Comparison of ENCODE assay signal across 24 cellular contexts in genomic region chr1:227747382-227747781, GRCh38. TPM values are rescaled to one million over a fixed set of nuclear protein-coding genes. Genes with fewer than 3 reads are reported as not detected.
DNase-seq lines count a peak whose midpoint lies in the region; ATAC-seq and TF ChIP-seq lines count a peak whose summit lies in the region.
"Had no signal": no experiment of that assay in that cellular context is flagged by ENCODE, and none has a peak within 500 bp of the region (broad histone marks: within the 10 kb centered on the region; RNA-seq: fewer than 3 reads in every experiment).

No MANE protein-coding gene starts in this region.

- no peak overlapping the region for H3K27ac ChIP-seq in osteoblast (ENCODE audit: low read depth, low read length)
- peak overlapping the region; percentile 35 for H3K27ac ChIP-seq in urinary bladder (ENCODE audit: low read depth)
- H3K27ac ChIP-seq in Karpas-422 (ENCODE audit: low read length) = no peak overlapping the region
- H3K27ac ChIP-seq in thyroid gland = no peak overlapping the region
- H3K27ac ChIP-seq: 22Rv1, KMS-11, PC-9 had no signal

- H3K4me1 ChIP-seq in osteoblast (ENCODE audit: insufficient read depth, low read length) (no peaks in the 10 kb centered on the region), urinary bladder (ENCODE audit: insufficient read depth) (no peaks in the 10 kb centered on the region), Karpas-422 (ENCODE audit: low read length) (no peaks in the 10 kb centered on the region), thyroid gland (no peaks in the 10 kb centered on the region)
- H3K4me1 ChIP-seq: HAP-1 had no signal

- ATAC-seq in activated CD8-positive, alpha-beta memory T cell treated with anti-CD3 and anti-CD28 coated beads, Interleukin-2, amount 10 ng/mL, durations not matched to agents 7 days and 5 days = no peak
- no peak for ATAC-seq in activated T-helper 17 cell treated with anti-CD3 and anti-CD28 coated beads, Interleukin-2, amount 50 U/mL, for 72 hours (replicated peaks)
- ATAC-seq in GM19351 (IDR thresholded peaks at IDR 0.05; ENCODE audit: unreplicated experiment) = no peak
- ATAC-seq: CD8-positive, alpha-beta T cell; GM23338 had no signal

- intact Hi-C loops in thyroid gland (cut with DNase I) = no loop called here

- 84% methylated on average over 8 of the region's 8 CpGs for WGBS in urinary bladder
- 89 to 100% methylated on average over 4 to 8 of the region's 8 CpGs for WGBS in thyroid gland, 2 donors

- H3K27me3 Mint-ChIP-seq in activated CD8-positive, alpha-beta memory T cell treated with anti-CD3 and anti-CD28 coated beads, Interleukin-2, amount 10 ng/mL, durations not matched to agents 7 days and 5 days = no peaks in the 10 kb centered on the region
- no peaks in the 10 kb centered on the region for H3K27me3 Mint-ChIP-seq in activated T-helper 17 cell treated with anti-CD3 and anti-CD28 coated beads, Interleukin-2, amount 50 U/mL, for 72 hours

- H3K9ac ChIP-seq in Karpas-422 (ENCODE audit: low read length) = no peak overlapping the region
- H3K9ac ChIP-seq: BLaER1 treated with 17β-estradiol and CSF1 and Interleukin-3, amounts not matched to agents 10 nM and 100 nM; KMS-11 had no signal

- peaks cover 73% of the 10 kb centered on the region for H4K20me1 ChIP-seq in osteoblast (ENCODE audit: insufficient read depth, low read length)
- peaks cover 30% of the 10 kb centered on the region; the same call in 1 of the 2 replicates for H4K20me1 ChIP-seq in Karpas-422 (ENCODE audit: insufficient read depth, low read depth, low read length)

- CTCF ChIA-PET in activated CD8-positive, alpha-beta memory T cell treated with anti-CD3 and anti-CD28 coated beads, Interleukin-2, amount 10 ng/mL, durations not matched to agents 7 days and 5 days (lab: Charles Lee) = interaction anchor here (1.0 to 1.4 kb wide), 2 partner anchors 11 to 16 kb away, joined by 4 read pairs; no protein-coding TSS in a partner anchor

- no peak overlapping the region for H3K4me3 ChIP-seq in osteoblast (ENCODE audit: insufficient read depth, low read length)
- no peak overlapping the region for H3K4me3 ChIP-seq in urinary bladder (ENCODE audit: low read depth, low read length)
- no peak overlapping the region for H3K4me3 ChIP-seq in Karpas-422 (ENCODE audit: low read length)
- H3K4me3 ChIP-seq in thyroid gland (replicated peaks in 1 of 3) = no peak overlapping the region
- H3K4me3 ChIP-seq: BLaER1 treated with 17β-estradiol and CSF1 and Interleukin-3, amounts not matched to agents 10 nM and 100 nM; GM23338; HAP-1; PC-9 had no signal

- DNase-seq in activated CD8-positive, alpha-beta memory T cell treated with anti-CD3 and anti-CD28 coated beads, Interleukin-2, amount 10 ng/mL, durations not matched to agents 7 days and 5 days = no peak
- DNase-seq in activated CD8-positive, alpha-beta memory T cell treated with anti-CD3 and anti-CD28 coated beads for 24 hours = no peak
- peak; percentile 29 for DNase-seq in osteoblast (ENCODE audit: insufficient read length, low spot score, missing footprints)
- DNase-seq in Karpas-422 = no peak
- DNase-seq in thyroid gland = no peak
- DNase-seq: ACHN; CD8-positive, alpha-beta T cell; DND-41; MV-4-11; NCI-H1105 treated with DMSO at 0.1 percent for 48 hours; NCI-H2029 treated with DMSO at 0.1 percent for 48 hours; NCI-H226; NCI-H510A treated with DMSO at 0.1 percent for 48 hours; NCI-H748 treated with DMSO at 0.1 percent for 48 hours; PC-9; SIG-M5 had no signal

- peaks cover 85% of the 10 kb centered on the region for H3K79me2 ChIP-seq in osteoblast (ENCODE audit: insufficient read depth, low read length)
- H3K79me2 ChIP-seq in Karpas-422 (ENCODE audit: low read length) = peaks cover 88% of the 10 kb centered on the region

- H2AFZ ChIP-seq in osteoblast (ENCODE audit: low read length) = no peak overlapping the region
- H2AFZ ChIP-seq in Karpas-422 (ENCODE audit: low read length) = no peak overlapping the region
- H2AFZ ChIP-seq: GM23338, PC-9 had no signal

- H3K4me3 Mint-ChIP-seq in activated CD8-positive, alpha-beta memory T cell treated with anti-CD3 and anti-CD28 coated beads, Interleukin-2, amount 10 ng/mL, durations not matched to agents 7 days and 5 days = no peak overlapping the region
- H3K4me3 Mint-ChIP-seq in activated T-helper 17 cell treated with anti-CD3 and anti-CD28 coated beads, Interleukin-2, amount 50 U/mL, for 72 hours = peak overlapping the region; percentile 49
- H3K4me3 Mint-ChIP-seq: CD8-positive, alpha-beta T cell; GM23338 had no signal

- H3K4me2 ChIP-seq in osteoblast (ENCODE audit: insufficient read depth, low read length) = no peak overlapping the region
- no peak overlapping the region for H3K4me2 ChIP-seq in Karpas-422 (ENCODE audit: low read depth, low read length, poor library complexity, severe bottlenecking)
- H3K4me2 ChIP-seq: GM23338, KMS-11, PC-9 had no signal

- TF ChIP-seq CTCF in osteoblast (IDR thresholded peaks at IDR 0.05; ENCODE audit: extremely low read depth, low read depth, low read length) (no peak), thyroid gland (IDR thresholded peaks at IDR 0.05) (no peak)

- no peaks in the 10 kb centered on the region for H3K27me3 ChIP-seq in osteoblast (ENCODE audit: insufficient read depth, low read length)
- H3K27me3 ChIP-seq in Karpas-422 (ENCODE audit: low read length) = no peaks in the 10 kb centered on the region
- H3K27me3 ChIP-seq in thyroid gland = no peaks in the 10 kb centered on the region
- H3K27me3 ChIP-seq: BLaER1 treated with 17β-estradiol and CSF1 and Interleukin-3, amounts not matched to agents 10 nM and 100 nM had no signal

- peak overlapping the region; percentile 91 for H3K27ac Mint-ChIP-seq in activated CD8-positive, alpha-beta memory T cell treated with anti-CD3 and anti-CD28 coated beads, Interleukin-2, amount 10 ng/mL, durations not matched to agents 7 days and 5 days
- H3K27ac Mint-ChIP-seq in activated T-helper 17 cell treated with anti-CD3 and anti-CD28 coated beads, Interleukin-2, amount 50 U/mL, for 72 hours = peak overlapping the region; percentile 44
- H3K27ac Mint-ChIP-seq: CD8-positive, alpha-beta T cell; GM23338 had no signal

- H3K9me3 Mint-ChIP-seq in activated CD8-positive, alpha-beta memory T cell treated with anti-CD3 and anti-CD28 coated beads, Interleukin-2, amount 10 ng/mL, durations not matched to agents 7 days and 5 days (ENCODE audit: low read depth) = no peaks in the 10 kb centered on the region
- no peaks in the 10 kb centered on the region for H3K9me3 Mint-ChIP-seq in activated T-helper 17 cell treated with anti-CD3 and anti-CD28 coated beads, Interleukin-2, amount 50 U/mL, for 72 hours
- H3K9me3 Mint-ChIP-seq: CD8-positive, alpha-beta T cell; GM23338 had no signal

- H3K9me2 ChIP-seq in Karpas-422 (replicated peaks; ENCODE audit: insufficient read depth, low read length) = no peaks in the 10 kb centered on the region

- peaks cover 48% of the 10 kb centered on the region for H3K4me1 Mint-ChIP-seq in activated CD8-positive, alpha-beta memory T cell treated with anti-CD3 and anti-CD28 coated beads, Interleukin-2, amount 10 ng/mL, durations not matched to agents 7 days and 5 days
- H3K4me1 Mint-ChIP-seq in activated T-helper 17 cell treated with anti-CD3 and anti-CD28 coated beads, Interleukin-2, amount 50 U/mL, for 72 hours = peaks cover 29% of the 10 kb centered on the region
- H3K4me1 Mint-ChIP-seq: GM23338 had no signal

- TF ChIP-seq POLR2A in thyroid gland (IDR thresholded peaks at IDR 0.05) = no peak

- H3K36me3 ChIP-seq in osteoblast (ENCODE audit: insufficient read depth, low read length) (peaks cover 11% of the 10 kb centered on the region), urinary bladder (ENCODE audit: insufficient read depth) (no peaks in the 10 kb centered on the region), Karpas-422 (ENCODE audit: insufficient read depth, low read length) (no peaks in the 10 kb centered on the region), thyroid gland (peaks cover 7% of the 10 kb centered on the region in 2 donors)

- peaks cover 18% of the 10 kb centered on the region for H3K36me3 Mint-ChIP-seq in activated CD8-positive, alpha-beta memory T cell treated with anti-CD3 and anti-CD28 coated beads, Interleukin-2, amount 10 ng/mL, durations not matched to agents 7 days and 5 days
- H3K36me3 Mint-ChIP-seq in activated T-helper 17 cell treated with anti-CD3 and anti-CD28 coated beads, Interleukin-2, amount 50 U/mL, for 72 hours (ENCODE audit: low read depth) = peaks cover 25% of the 10 kb centered on the region

- no peaks in the 10 kb centered on the region for H3K9me3 ChIP-seq in osteoblast (ENCODE audit: low read depth, low read length)
- no peaks in the 10 kb centered on the region for H3K9me3 ChIP-seq in Karpas-422 (ENCODE audit: low read length)
- no peaks in the 10 kb centered on the region for H3K9me3 ChIP-seq in thyroid gland
- H3K9me3 ChIP-seq: BLaER1 treated with 17β-estradiol and CSF1 and Interleukin-3, amounts not matched to agents 10 nM and 100 nM; HAP-1 had no signal

RNA-seq across cellular contexts. Expression of gene SNAP47, which starts 12.1 kb away (rescaled TPM):
- 10 to 100 TPM; 33.9 to 35.3 TPM for total RNA-seq in activated CD8-positive, alpha-beta memory T cell treated with anti-CD3 and anti-CD28 coated beads, Interleukin-2, amount 10 ng/mL, durations not matched to agents 7 days and 5 days
- total RNA-seq in activated T-helper 17 cell treated with anti-CD3 and anti-CD28 coated beads, Interleukin-2, amount 50 U/mL, for 72 hours = 10 to 100 TPM; 42.9 to 53.6 TPM
- total RNA-seq in osteoblast = 47.7 and 51.4 TPM in 2 replicates
- 37.0 TPM for total RNA-seq in urinary bladder
- polyA plus RNA-seq in urinary bladder = 33.8 TPM
- 15.3 and 27.1 TPM in 2 replicates for total RNA-seq in Karpas-422 (2014; rRNA removed; shearing (Covaris generic); ENCODE audit: low replicate concordance)
- 10 to 100 TPM; 50.4 to 72.6 (median 65.0) TPM for total RNA-seq in thyroid gland

RNA-seq across cellular contexts. Expression of gene JMJD4, which starts 12.3 kb away (rescaled TPM):
- total RNA-seq in activated CD8-positive, alpha-beta memory T cell treated with anti-CD3 and anti-CD28 coated beads, Interleukin-2, amount 10 ng/mL, durations not matched to agents 7 days and 5 days = 10 to 100 TPM; 17.7 to 24.1 TPM
- 10 to 100 TPM; 10.6 to 19.9 TPM for total RNA-seq in activated T-helper 17 cell treated with anti-CD3 and anti-CD28 coated beads, Interleukin-2, amount 50 U/mL, for 72 hours
- total RNA-seq in osteoblast (27.5 and 30.4 TPM in 2 replicates), urinary bladder (18.5 TPM), thyroid gland (10 to 100 TPM; 20.6 to 31.7 (median 28.8) TPM)
- 17.4 TPM for polyA plus RNA-seq in urinary bladder
- total RNA-seq in Karpas-422 (2014; rRNA removed; shearing (Covaris generic); ENCODE audit: low replicate concordance) = 25.3 and 40.0 TPM in 2 replicates
